Comparison of ENCODE assay signal across 10 cellular contexts in genomic region chr10:109895095-109895818, GRCh38. TPM values are rescaled to one million over a fixed set of nuclear protein-coding genes. Genes with fewer than 3 reads are reported as not detected.
DNase-seq lines count a peak whose midpoint lies in the region; ATAC-seq and TF ChIP-seq lines count a peak whose summit lies in the region.
"Had no signal": no experiment of that assay in that cellular context is flagged by ENCODE, and none has a peak within 500 bp of the region (broad histone marks: within the 10 kb centered on the region; RNA-seq: fewer than 3 reads in every experiment).

No MANE protein-coding gene starts in this region.

- DNase-seq in ELF-1 (ENCODE audit: low read depth, low spot score) (peak; percentile 55), brain microvascular endothelial cell (peak; percentile 71), immature natural killer cell (no peak), gastrocnemius medialis (peak in 1 of 2 donors; percentile 51), NCI-H146 treated with DMSO at 0.1 percent for 48 hours (lab: John Stamatoyannopoulos, UW; ENCODE audit: unreplicated experiment) (no peak), SW480 (ENCODE audit: low spot score) (no peak), GM13977 (ENCODE audit: low spot score) (no peak)
- DNase-seq in stimulated activated CD4-positive, alpha-beta T cell treated with anti-CD3 and anti-CD28 coated beads, Interleukin-4, amount 100 ng/mL, for 4 hours, result no peak
- DNase-seq: kidney had no signal

- intact Hi-C loops in gastrocnemius medialis (cut with DNase I; ENCODE audit: low total_unique reads), result loop anchor here (2.0 to 10.0 kb wide), 2 partner anchors 28 to 380 kb away; partner anchors contain the start of gene XPNPEP1

- H3K9me3 ChIP-seq in gastrocnemius medialis, result no peaks in the 10 kb centered on the region

- H3K36me3 ChIP-seq in brain microvascular endothelial cell (replicated peaks), result peaks cover 6% of the 10 kb centered on the region
- peaks cover 0 to 11% of the 10 kb centered on the region in 2 donors for H3K36me3 ChIP-seq in gastrocnemius medialis

- peaks cover 40 to 62% of the 10 kb centered on the region in 2 donors for H3K4me1 ChIP-seq in gastrocnemius medialis

- H3K27ac ChIP-seq in brain microvascular endothelial cell, result no peak overlapping the region
- peak overlapping the region; percentile 66 to 73 (median 72) for H3K27ac ChIP-seq in gastrocnemius medialis
- H3K27ac ChIP-seq: SK-N-MC had no signal

- no peak for ATAC-seq in gastrocnemius medialis

- peaks cover 0 to 5% (median 0%) of the 10 kb centered on the region in 3 donors for H3K27me3 Mint-ChIP-seq in immature natural killer cell (ENCODE audit: low read depth in 3 of 3)

- H3K9me3 Mint-ChIP-seq in immature natural killer cell, result no peaks in the 10 kb centered on the region

- peaks cover 62 to 85% of the 10 kb centered on the region in 2 donors for H3K4me1 Mint-ChIP-seq in immature natural killer cell

- TF ChIP-seq CTCF in brain microvascular endothelial cell (IDR thresholded peaks at IDR 0.05; ENCODE audit: low read depth, low read length, missing control alignments) (no peak), gastrocnemius medialis (IDR thresholded peaks at IDR 0.05 in 4 of 5, conservative IDR thresholded peaks at IDR 0.05 in 1 of 5) (no peak), GM13977 (IDR thresholded peaks at IDR 0.05; ENCODE audit: extremely low read depth, insufficient read depth, missing control alignments) (no peak)

- no peaks in the 10 kb centered on the region for H3K27me3 ChIP-seq in brain microvascular endothelial cell (replicated peaks)
- no peaks in the 10 kb centered on the region for H3K27me3 ChIP-seq in gastrocnemius medialis

- peaks cover 11 to 25% (median 14%) of the 10 kb centered on the region in 3 donors for H3K36me3 Mint-ChIP-seq in immature natural killer cell

- TF ChIP-seq POLR2A in gastrocnemius medialis (IDR thresholded peaks at IDR 0.05), result no peak

- peak overlapping the region in 4 of 6 donors; percentile 36 to 63 (median 48) for H3K27ac Mint-ChIP-seq in immature natural killer cell

- in situ Hi-C loops in brain microvascular endothelial cell (cut with HindIII; ENCODE audit: low pct_ligation_motif_present, low sequenced_read_pairs) (loop anchor here (25.0 kb wide), 1 partner anchor 192 kb away; no protein-coding TSS in a partner anchor), gastrocnemius medialis (cut with MboI; ENCODE audit: low sequenced_read_pairs in 4 of 4) (loop anchor here (25.0 kb wide), 5 partner anchors 117 to 667 kb away; partner anchors contain the start of genes ADD3 (in 1 of the 4) and SMC3 (in 1 of the 4)), GM13977 (cut with MboI; ENCODE audit: low pct_unique_long_range_greater_than_20kb, low sequenced_read_pairs, unreplicated experiment) (loop anchor here (10.0 kb wide), 1 partner anchor 90 kb away; no protein-coding TSS in a partner anchor)

- no peak overlapping the region for H3K4me3 Mint-ChIP-seq in immature natural killer cell

- H3K4me3 ChIP-seq in brain microvascular endothelial cell (ENCODE audit: low read depth, low read length) (no peak overlapping the region), gastrocnemius medialis (no peak overlapping the region)
- H3K4me3 ChIP-seq: SK-N-MC had no signal

RNA-seq across cellular contexts. Expression of gene XPNPEP1, which starts 28.1 kb away (rescaled TPM):
- polyA plus RNA-seq in immature natural killer cell, result 10 to 100 TPM; 36.4 to 71.7 (median 57.7) TPM
- 10 to 100 TPM; 39.9 to 72.3 (median 64.0) TPM for total RNA-seq in gastrocnemius medialis

Comparison
In these comparisons a context has a peak if more than half of its experiments do, and no peak if none do; other contexts are left out.
1. DNase-seq: peak in ELF-1 (single experiment) and brain microvascular endothelial cell (single experiment); none in immature natural killer cell (0 of 3), stimulated activated CD4-positive, alpha-beta T cell treated with anti-CD3 and anti-CD28 coated beads, Interleukin-4, amount 100 ng/mL, for 4 hours (0 of 2), NCI-H146 treated with DMSO at 0.1 percent for 48 hours (single experiment), SW480 (single experiment) and GM13977 (single experiment).